Comparison of ENCODE assay signal across 8 cellular contexts in the genomic region with DNA sequence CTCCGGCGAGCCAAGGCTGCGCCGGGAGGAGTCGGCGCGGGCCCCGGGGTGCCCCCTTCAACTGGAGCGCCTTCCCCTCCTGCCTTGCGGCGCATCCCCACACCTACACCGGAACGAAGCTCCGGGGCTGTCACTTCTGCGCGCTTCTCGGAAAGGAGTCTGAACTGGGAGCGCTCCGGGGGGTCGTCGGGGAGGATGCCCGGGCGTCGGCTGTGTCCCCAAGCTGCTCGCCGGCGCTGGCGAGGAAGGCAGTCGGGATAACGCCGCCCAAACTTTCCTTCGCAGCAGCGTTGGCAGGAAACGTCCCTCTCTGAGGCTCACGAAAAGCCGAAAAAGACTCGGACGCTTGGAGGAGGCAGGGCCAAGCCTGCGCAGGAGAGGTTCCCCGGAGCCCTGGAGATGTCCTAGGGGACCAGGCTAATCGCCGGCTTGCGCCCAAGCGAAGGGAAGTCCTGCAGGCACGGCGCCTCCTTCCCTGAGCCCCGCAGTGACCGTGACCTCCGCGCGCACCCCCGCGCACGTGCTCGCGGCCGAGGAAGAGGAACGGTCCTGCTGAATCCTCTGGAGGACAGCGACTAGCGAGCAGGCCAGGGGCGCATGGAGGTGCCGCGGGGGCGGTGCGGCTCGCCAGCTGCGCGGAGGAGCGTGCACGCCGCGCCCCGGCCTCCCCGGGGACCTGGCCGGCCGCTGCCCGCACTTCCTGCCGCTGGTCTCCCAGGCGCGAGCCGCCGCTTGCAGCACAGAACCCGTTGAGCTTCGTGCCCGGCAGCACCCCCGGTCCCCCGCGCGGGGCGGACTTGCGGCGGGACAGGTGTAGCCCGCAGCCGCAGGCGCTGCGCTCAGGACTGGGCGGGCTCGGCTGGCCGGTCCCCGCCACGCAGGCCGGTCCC. TPM values are rescaled to one million over a fixed set of nuclear protein-coding genes. Genes with fewer than 3 reads are reported as not detected.
DNase-seq lines count a peak whose midpoint lies in the region; ATAC-seq and TF ChIP-seq lines count a peak whose summit lies in the region.

Gene SH3RF3, plus strand, starts transcription at position 740 of the 890 bp plus-strand sequence.

- H3K4me3 Mint-ChIP-seq in stimulated activated memory B cell treated with anti-CD40 and anti-IgM and Interleukin-4, amounts not matched to agents 10 μg/mL and 1 μg/mL and 100 μg/mL, for 72 hours, result peak within 1 kb of the TSS; percentile 72

- H3K4me3 ChIP-seq in liver (ENCODE audit: low read depth in 1 of 3, low read length in 3 of 3), result peak within 1 kb of the TSS; percentile 42 to 68 (median 68)

- H3K36me3 Mint-ChIP-seq in stimulated activated memory B cell treated with anti-CD40 and anti-IgM and Interleukin-4, amounts not matched to agents 10 μg/mL and 1 μg/mL and 100 μg/mL, for 72 hours, result peaks cover 5% of the 10 kb centered on the region

- H3K27me3 ChIP-seq in liver (ENCODE audit: control insufficient read depth in 4 of 4, insufficient read depth in 4 of 4, low read length in 3 of 4), result peaks cover 0 to 5% (median 1%) of the 10 kb centered on the region in 4 donors

- DNase-seq in dermis blood vessel endothelial cell (peak; percentile 58), NCI-H187 (lab: John Stamatoyannopoulos, UW) (no peak)

- peak within 1 kb of the TSS; percentile 69 for H3K9ac ChIP-seq in ES-I3 (ENCODE audit: low read depth, low read length)
- H3K9ac ChIP-seq in liver (ENCODE audit: low read depth in 1 of 2, low read length in 2 of 2), result peak within 1 kb of the TSS in 1 of 2 donors; percentile 36

- TF ChIP-seq CTCF in VCaP (conservative IDR thresholded peaks at IDR 0.05) (0 out of 2 replicates have a peak, but pooled peaks have one; percentile 6), liver (IDR thresholded peaks at IDR 0.05; ENCODE audit: low read depth, low read length, missing input control) (no peak)

- H3K36me3 ChIP-seq in ES-I3 (ENCODE audit: insufficient read depth, low read length), result no peaks in the 10 kb centered on the region
- no peaks in the 10 kb centered on the region for H3K36me3 ChIP-seq in liver (ENCODE audit: control insufficient read depth in 4 of 4, insufficient read depth in 3 of 4, low read depth in 1 of 4, low read length in 3 of 4)

- H3K4me1 ChIP-seq in ES-I3 (ENCODE audit: insufficient read depth, low read length) (peaks cover 4% of the 10 kb centered on the region), liver (ENCODE audit: control insufficient read depth in 4 of 4, insufficient read depth in 4 of 4, low read length in 3 of 4) (peaks cover 9 to 18% (median 14%) of the 10 kb centered on the region in 4 donors)

- no peak within 1 kb of the TSS for H3K27ac Mint-ChIP-seq in stimulated activated memory B cell treated with anti-CD40 and anti-IgM and Interleukin-4, amounts not matched to agents 10 μg/mL and 1 μg/mL and 100 μg/mL, for 72 hours

- peak within 1 kb of the TSS; percentile 56; the same call in 1 of the 2 replicates for H3K27ac ChIP-seq in VCaP
- H3K27ac ChIP-seq in liver (ENCODE audit: low read depth in 1 of 2, low read length in 2 of 2), result peak within 1 kb of the TSS; percentile 61 to 68

- H3K9me3 Mint-ChIP-seq in stimulated activated memory B cell treated with anti-CD40 and anti-IgM and Interleukin-4, amounts not matched to agents 10 μg/mL and 1 μg/mL and 100 μg/mL, for 72 hours, result no peaks in the 10 kb centered on the region

- peaks cover 21% of the 10 kb centered on the region for H3K4me1 Mint-ChIP-seq in stimulated activated memory B cell treated with anti-CD40 and anti-IgM and Interleukin-4, amounts not matched to agents 10 μg/mL and 1 μg/mL and 100 μg/mL, for 72 hours

- ATAC-seq in HG02798 (IDR thresholded peaks at IDR 0.05; ENCODE audit: poor library complexity, unreplicated experiment) (peak; percentile 23), HG02588 (IDR thresholded peaks at IDR 0.05; ENCODE audit: unreplicated experiment) (no peak)
- peak; percentile 14 for ATAC-seq in stimulated activated memory B cell treated with anti-CD40 and anti-IgM and Interleukin-4, amounts not matched to agents 10 μg/mL and 1 μg/mL and 100 μg/mL, for 72 hours

- peak in 1 of 2 donors; percentile 17 for TF ChIP-seq RAD21 in liver (IDR thresholded peaks at IDR 0.05)

- 1% methylated on average over 102 of the region's 102 CpGs for WGBS in liver

- H3K9me3 ChIP-seq in ES-I3 (ENCODE audit: control insufficient read depth, insufficient read depth, low read length) (no peaks in the 10 kb centered on the region), liver (ENCODE audit: control insufficient read depth in 4 of 4, low read length in 3 of 4) (no peaks in the 10 kb centered on the region)

- H3K27me3 Mint-ChIP-seq in stimulated activated memory B cell treated with anti-CD40 and anti-IgM and Interleukin-4, amounts not matched to agents 10 μg/mL and 1 μg/mL and 100 μg/mL, for 72 hours, result peaks cover 69% of the 10 kb centered on the region

TF ChIP-seq in liver, 16 proteins besides CTCF, POLR2A, EP300 and RAD21:
- TF ChIP-seq GABPA (IDR thresholded peaks at IDR 0.05 in 1 of 2, conservative IDR thresholded peaks at IDR 0.05 in 1 of 2), result no peak
- TF ChIP-seq HNF4G (IDR thresholded peaks at IDR 0.05), result no peak
- TF ChIP-seq RXRA (IDR thresholded peaks at IDR 0.05), result no peak
- TF ChIP-seq EGR1 (IDR thresholded peaks at IDR 0.05; ENCODE audit: low read depth in 2 of 2), result no peak
- no peak for TF ChIP-seq NR2F2 (IDR thresholded peaks at IDR 0.05)
- TF ChIP-seq TAF1 (conservative IDR thresholded peaks at IDR 0.05), result no peak
- TF ChIP-seq, protein P1, sequence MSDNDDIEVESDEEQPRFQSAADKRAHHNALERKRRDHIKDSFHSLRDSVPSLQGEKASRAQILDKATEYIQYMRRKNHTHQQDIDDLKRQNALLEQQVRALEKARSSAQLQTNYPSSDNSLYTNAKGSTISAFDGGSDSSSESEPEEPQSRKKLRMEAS (IDR thresholded peaks at IDR 0.05), result no peak
- no peak for TF ChIP-seq ATF3 (IDR thresholded peaks at IDR 0.05)
- TF ChIP-seq, protein P2, sequence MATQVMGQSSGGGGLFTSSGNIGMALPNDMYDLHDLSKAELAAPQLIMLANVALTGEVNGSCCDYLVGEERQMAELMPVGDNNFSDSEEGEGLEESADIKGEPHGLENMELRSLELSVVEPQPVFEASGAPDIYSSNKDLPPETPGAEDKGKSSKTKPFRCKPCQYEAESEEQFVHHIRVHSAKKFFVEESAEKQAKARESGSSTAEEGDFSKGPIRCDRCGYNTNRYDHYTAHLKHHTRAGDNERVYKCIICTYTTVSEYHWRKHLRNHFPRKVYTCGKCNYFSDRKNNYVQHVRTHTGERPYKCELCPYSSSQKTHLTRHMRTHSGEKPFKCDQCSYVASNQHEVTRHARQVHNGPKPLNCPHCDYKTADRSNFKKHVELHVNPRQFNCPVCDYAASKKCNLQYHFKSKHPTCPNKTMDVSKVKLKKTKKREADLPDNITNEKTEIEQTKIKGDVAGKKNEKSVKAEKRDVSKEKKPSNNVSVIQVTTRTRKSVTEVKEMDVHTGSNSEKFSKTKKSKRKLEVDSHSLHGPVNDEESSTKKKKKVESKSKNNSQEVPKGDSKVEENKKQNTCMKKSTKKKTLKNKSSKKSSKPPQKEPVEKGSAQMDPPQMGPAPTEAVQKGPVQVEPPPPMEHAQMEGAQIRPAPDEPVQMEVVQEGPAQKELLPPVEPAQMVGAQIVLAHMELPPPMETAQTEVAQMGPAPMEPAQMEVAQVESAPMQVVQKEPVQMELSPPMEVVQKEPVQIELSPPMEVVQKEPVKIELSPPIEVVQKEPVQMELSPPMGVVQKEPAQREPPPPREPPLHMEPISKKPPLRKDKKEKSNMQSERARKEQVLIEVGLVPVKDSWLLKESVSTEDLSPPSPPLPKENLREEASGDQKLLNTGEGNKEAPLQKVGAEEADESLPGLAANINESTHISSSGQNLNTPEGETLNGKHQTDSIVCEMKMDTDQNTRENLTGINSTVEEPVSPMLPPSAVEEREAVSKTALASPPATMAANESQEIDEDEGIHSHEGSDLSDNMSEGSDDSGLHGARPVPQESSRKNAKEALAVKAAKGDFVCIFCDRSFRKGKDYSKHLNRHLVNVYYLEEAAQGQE (IDR thresholded peaks at IDR 0.05), result no peak
- no peak for TF ChIP-seq JUND (IDR thresholded peaks at IDR 0.05)
- TF ChIP-seq SP1 (IDR thresholded peaks at IDR 0.05), result no peak
- no peak for TF ChIP-seq YY1 (IDR thresholded peaks at IDR 0.05)
- TF ChIP-seq FOXA1 (IDR thresholded peaks at IDR 0.05), result no peak
- TF ChIP-seq FOXA2 (IDR thresholded peaks at IDR 0.05), result no peak
- TF ChIP-seq ZBTB33 (IDR thresholded peaks at IDR 0.05), result no peak
- no peak for TF ChIP-seq HNF4A (conservative IDR thresholded peaks at IDR 0.05)
TF ChIP-seq in liver: peak in this region for 0.

RNA-seq across cellular contexts. Expression of gene SH3RF3, which starts in this region (rescaled TPM):
- total RNA-seq in dermis blood vessel endothelial cell (7.7 and 13.5 TPM in 2 replicates), liver (1 to 10 TPM in 1 of 2 donors, under 1 TPM in 1; 0.42 to 1.0 TPM)
- under 1 TPM; 0.11 to 0.67 TPM for polyA plus RNA-seq in liver
